1 cellular context compared by ENCODE assay signal in the genomic region with DNA sequence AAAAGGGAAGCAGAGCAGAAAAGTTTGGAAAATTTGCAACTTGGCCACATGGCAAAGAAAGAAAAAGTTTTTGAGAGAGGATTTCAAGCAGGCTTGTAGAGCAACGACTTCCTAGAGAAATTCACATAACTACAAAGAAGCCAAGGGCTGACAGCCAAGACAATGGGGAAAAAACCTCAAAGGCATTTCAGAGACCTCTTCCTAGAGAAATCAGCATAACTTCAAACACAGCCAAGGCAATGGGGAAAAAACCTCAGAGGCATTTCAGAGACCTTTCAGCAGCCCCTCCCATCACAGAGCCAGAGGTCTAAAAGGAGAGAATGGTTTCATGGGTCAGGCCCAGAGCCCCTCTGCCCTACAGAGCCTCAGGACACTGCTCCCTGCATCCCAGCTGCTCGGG.
TF ChIP-seq lines count a peak whose summit lies in the region.

No MANE protein-coding gene starts in this region.

TF ChIP-seq in HepG2, 621 proteins besides CTCF, POLR2A, EP300 and RAD21:
- TF ChIP-seq SNAPC2 (CRISPR knock-in tag; IDR thresholded peaks at IDR 0.05) (no peak), ZNF350 (CRISPR knock-in tag; IDR thresholded peaks at IDR 0.05; ENCODE audit: borderline replicate concordance, low read depth) (no peak), ZNF569 (CRISPR knock-in tag; IDR thresholded peaks at IDR 0.05; ENCODE audit: borderline replicate concordance) (no peak), DR1 (CRISPR knock-in tag; IDR thresholded peaks at IDR 0.05) (no peak), JDP2 (CRISPR knock-in tag; IDR thresholded peaks at IDR 0.05; ENCODE audit: borderline replicate concordance) (no peak), HNRNPH1 (optimal IDR thresholded peaks at IDR 0.05; ENCODE audit: low read depth, low read length) (no peak), ZNF12 (CRISPR knock-in tag; IDR thresholded peaks at IDR 0.05) (no peak), ZNF816 (CRISPR knock-in tag; IDR thresholded peaks at IDR 0.05; ENCODE audit: borderline replicate concordance) (no peak)
- TF ChIP-seq, protein P1, sequence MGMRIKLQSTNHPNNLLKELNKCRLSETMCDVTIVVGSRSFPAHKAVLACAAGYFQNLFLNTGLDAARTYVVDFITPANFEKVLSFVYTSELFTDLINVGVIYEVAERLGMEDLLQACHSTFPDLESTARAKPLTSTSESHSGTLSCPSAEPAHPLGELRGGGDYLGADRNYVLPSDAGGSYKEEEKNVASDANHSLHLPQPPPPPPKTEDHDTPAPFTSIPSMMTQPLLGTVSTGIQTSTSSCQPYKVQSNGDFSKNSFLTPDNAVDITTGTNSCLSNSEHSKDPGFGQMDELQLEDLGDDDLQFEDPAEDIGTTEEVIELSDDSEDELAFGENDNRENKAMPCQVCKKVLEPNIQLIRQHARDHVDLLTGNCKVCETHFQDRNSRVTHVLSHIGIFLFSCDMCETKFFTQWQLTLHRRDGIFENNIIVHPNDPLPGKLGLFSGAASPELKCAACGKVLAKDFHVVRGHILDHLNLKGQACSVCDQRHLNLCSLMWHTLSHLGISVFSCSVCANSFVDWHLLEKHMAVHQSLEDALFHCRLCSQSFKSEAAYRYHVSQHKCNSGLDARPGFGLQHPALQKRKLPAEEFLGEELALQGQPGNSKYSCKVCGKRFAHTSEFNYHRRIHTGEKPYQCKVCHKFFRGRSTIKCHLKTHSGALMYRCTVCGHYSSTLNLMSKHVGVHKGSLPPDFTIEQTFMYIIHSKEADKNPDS (CRISPR knock-in tag; IDR thresholded peaks at IDR 0.05) = no peak
- TF ChIP-seq, protein P2, sequence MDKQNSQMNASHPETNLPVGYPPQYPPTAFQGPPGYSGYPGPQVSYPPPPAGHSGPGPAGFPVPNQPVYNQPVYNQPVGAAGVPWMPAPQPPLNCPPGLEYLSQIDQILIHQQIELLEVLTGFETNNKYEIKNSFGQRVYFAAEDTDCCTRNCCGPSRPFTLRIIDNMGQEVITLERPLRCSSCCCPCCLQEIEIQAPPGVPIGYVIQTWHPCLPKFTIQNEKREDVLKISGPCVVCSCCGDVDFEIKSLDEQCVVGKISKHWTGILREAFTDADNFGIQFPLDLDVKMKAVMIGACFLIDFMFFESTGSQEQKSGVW (CRISPR knock-in tag; IDR thresholded peaks at IDR 0.05; ENCODE audit: borderline replicate concordance) = no peak
- TF ChIP-seq, protein P3, sequence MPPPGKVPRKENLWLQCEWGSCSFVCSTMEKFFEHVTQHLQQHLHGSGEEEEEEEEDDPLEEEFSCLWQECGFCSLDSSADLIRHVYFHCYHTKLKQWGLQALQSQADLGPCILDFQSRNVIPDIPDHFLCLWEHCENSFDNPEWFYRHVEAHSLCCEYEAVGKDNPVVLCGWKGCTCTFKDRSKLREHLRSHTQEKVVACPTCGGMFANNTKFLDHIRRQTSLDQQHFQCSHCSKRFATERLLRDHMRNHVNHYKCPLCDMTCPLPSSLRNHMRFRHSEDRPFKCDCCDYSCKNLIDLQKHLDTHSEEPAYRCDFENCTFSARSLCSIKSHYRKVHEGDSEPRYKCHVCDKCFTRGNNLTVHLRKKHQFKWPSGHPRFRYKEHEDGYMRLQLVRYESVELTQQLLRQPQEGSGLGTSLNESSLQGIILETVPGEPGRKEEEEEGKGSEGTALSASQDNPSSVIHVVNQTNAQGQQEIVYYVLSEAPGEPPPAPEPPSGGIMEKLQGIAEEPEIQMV (CRISPR knock-in tag; IDR thresholded peaks at IDR 0.05; ENCODE audit: low read depth) = no peak
- TF ChIP-seq, protein P4, sequence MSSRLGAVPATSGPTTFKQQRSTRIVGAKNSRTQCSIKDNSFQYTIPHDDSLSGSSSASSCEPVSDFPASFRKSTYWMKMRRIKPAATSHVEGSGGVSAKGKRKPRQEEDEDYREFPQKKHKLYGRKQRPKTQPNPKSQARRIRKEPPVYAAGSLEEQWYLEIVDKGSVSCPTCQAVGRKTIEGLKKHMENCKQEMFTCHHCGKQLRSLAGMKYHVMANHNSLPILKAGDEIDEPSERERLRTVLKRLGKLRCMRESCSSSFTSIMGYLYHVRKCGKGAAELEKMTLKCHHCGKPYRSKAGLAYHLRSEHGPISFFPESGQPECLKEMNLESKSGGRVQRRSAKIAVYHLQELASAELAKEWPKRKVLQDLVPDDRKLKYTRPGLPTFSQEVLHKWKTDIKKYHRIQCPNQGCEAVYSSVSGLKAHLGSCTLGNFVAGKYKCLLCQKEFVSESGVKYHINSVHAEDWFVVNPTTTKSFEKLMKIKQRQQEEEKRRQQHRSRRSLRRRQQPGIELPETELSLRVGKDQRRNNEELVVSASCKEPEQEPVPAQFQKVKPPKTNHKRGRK (CRISPR knock-in tag; IDR thresholded peaks at IDR 0.05) = no peak
- TF ChIP-seq, protein P5, sequence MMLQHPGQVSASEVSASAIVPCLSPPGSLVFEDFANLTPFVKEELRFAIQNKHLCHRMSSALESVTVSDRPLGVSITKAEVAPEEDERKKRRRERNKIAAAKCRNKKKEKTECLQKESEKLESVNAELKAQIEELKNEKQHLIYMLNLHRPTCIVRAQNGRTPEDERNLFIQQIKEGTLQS (CRISPR knock-in tag; IDR thresholded peaks at IDR 0.05) = no peak
